Comparison of ENCODE assay signal across 1 cellular context in genomic region chr18:3593381-3593903, GRCh38.
A peak's percentile ranks its signal among the peaks of the same experiment; 100 is the strongest.
TF ChIP-seq lines count a peak whose summit lies in the region.

No MANE protein-coding gene starts in this region.

TF ChIP-seq in K562, 482 proteins besides CTCF, POLR2A, EP300 and RAD21 (continued from another document):
- TF ChIP-seq ATF3 (IDR thresholded peaks at IDR 0.05) (no peak), ATF3 (CRISPR knock-in tag; conservative IDR thresholded peaks at IDR 0.05) (peak; percentile 20; the same call in 1 of the 2 replicates), PYGO2 (tag; IDR thresholded peaks at IDR 0.05) (peak; percentile 61; the same call in 1 of the 2 replicates), ZNF780A (CRISPR knock-in tag; IDR thresholded peaks at IDR 0.05) (no peak), CGGBP1 (CRISPR knock-in tag; IDR thresholded peaks at IDR 0.05) (no peak), ZC3H11A (IDR thresholded peaks at IDR 0.05; ENCODE audit: low read depth, low read length) (peak; percentile 29; the same call in 1 of the 2 replicates), NCOA4 (IDR thresholded peaks at IDR 0.05; ENCODE audit: partially characterized antibody) (no peak), KDM5B (IDR thresholded peaks at IDR 0.05; ENCODE audit: insufficient replicate concordance, low read depth, low read length) (peak; percentile 55), CXXC5 (CRISPR knock-in tag; IDR thresholded peaks at IDR 0.05) (peak; percentile 56; the same call in 1 of the 2 replicates), EWSR1 (IDR thresholded peaks at IDR 0.05; ENCODE audit: borderline replicate concordance, low read depth, partially characterized antibody) (no peak), RBFOX2 (IDR thresholded peaks at IDR 0.05; ENCODE audit: low read depth, low read length) (no peak), FIP1L1 (IDR thresholded peaks at IDR 0.05; ENCODE audit: low read depth, low read length, poor library complexity, severe bottlenecking) (no peak), FOXP4 (CRISPR knock-in tag; IDR thresholded peaks at IDR 0.05; ENCODE audit: borderline replicate concordance) (no peak), ZBTB17 (CRISPR knock-in tag; IDR thresholded peaks at IDR 0.05) (0 out of 2 replicates have a peak, but pooled peaks have one; percentile 11), ZBTB9 (CRISPR knock-in tag; IDR thresholded peaks at IDR 0.05) (0 out of 2 replicates have a peak, but pooled peaks have one; percentile 63), ETS1 (conservative IDR thresholded peaks at IDR 0.05; ENCODE audit: control insufficient read depth, low read depth, low read length) (no peak), ATF4 (CRISPR knock-in tag; IDR thresholded peaks at IDR 0.05) (peak; percentile 62), POLR2B (IDR thresholded peaks at IDR 0.05; ENCODE audit: low read depth, partially characterized antibody) (no peak), PCBP2 (IDR thresholded peaks at IDR 0.05; ENCODE audit: low read depth, low read length, poor library complexity, severe bottlenecking) (no peak), TEAD4 (IDR thresholded peaks at IDR 0.05; ENCODE audit: low read length) (peak; percentile 54), TEAD4 (CRISPR knock-in tag; IDR thresholded peaks at IDR 0.05; ENCODE audit: borderline replicate concordance) (no peak), RCOR1 (IDR thresholded peaks at IDR 0.05; ENCODE audit: borderline replicate concordance in 1 of 2, low read depth in 2 of 2, low read length in 2 of 2) (peak in 1 of 2 experiments; percentile 6; a peak in 1 of 4 replicates), MCM7 (IDR thresholded peaks at IDR 0.05) (no peak), MAX (CRISPR knock-in tag; IDR thresholded peaks at IDR 0.05) (0 out of 2 replicates have a peak, but pooled peaks have one; percentile 8)
TF ChIP-seq in K562: peak in this region for 44.
